8 cellular contexts compared by ENCODE assay signal in the genomic region with DNA sequence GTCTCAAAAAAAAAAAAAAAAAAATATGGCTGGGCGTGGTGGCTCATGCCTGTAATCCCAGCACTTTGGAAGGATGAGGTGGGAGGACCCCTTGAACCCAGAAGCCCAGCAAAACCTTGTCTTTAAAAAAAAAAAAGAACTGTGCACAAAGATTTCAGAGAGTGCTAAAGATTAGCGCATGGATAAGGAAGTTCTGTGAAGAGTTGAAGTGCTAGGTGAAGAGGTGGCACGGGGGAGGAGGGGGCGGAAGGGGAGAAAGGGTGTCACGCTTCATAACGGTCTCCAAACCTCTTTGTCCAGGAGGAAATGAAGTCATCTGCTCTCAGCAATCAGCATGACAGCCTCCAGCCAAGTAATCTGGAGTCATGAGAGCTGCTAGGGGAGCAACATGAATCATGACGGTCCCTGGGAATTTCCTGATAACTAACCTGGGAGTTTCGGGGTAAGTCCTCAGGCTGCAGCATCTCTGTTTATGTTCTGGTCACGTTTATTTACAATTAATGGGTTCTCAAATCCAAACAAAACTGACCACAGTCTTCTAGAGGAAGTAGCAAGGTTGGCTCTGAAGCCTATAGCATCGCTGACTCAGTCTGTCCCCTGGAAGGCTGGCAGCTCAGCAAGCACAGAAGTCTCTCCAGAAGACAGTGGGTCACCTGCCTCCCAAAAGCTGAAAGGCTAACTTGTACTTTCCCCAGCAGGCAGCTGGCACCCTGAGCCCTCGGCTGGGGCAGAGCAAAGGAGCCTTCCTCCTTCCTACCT. TPM values are rescaled to one million over a fixed set of nuclear protein-coding genes. Genes with fewer than 3 reads are reported as not detected.
A peak's percentile ranks its signal among the peaks of the same experiment; 100 is the strongest.
DNase-seq lines count a peak whose midpoint lies in the region; ATAC-seq and TF ChIP-seq lines count a peak whose summit lies in the region.

No MANE protein-coding gene starts in this region.

- CTCF ChIA-PET in GM10248 (lab: Yijun Ruan, JAX) = interaction anchor here (0.9 to 3.6 kb wide), 6 partner anchors 21 to 44 kb away, joined by 3 to 31 read pairs (median 4); no protein-coding TSS in a partner anchor

- DNase-seq in GM10248 (ENCODE audit: extremely low spot score) (peak; percentile 69), SHP77 treated with DMSO at 0.1 percent for 48 hours (lab: John Stamatoyannopoulos, UW) (peak; percentile 13), left kidney (ENCODE audit: low read depth, low spot score) (peak; percentile 84), cerebellar nuclear complex (lab: John Stamatoyannopoulos, UW) (no peak)
- DNase-seq in stimulated activated naive CD4-positive, alpha-beta T cell treated with Interleukin-2 at 50 U/mL for 16 hours (lab: John Stamatoyannopoulos, UW) = peak; percentile 67

- peak; percentile 44 for ATAC-seq in HG02973 (IDR thresholded peaks at IDR 0.05; ENCODE audit: unreplicated experiment)
- no peak for ATAC-seq in HG03469 (IDR thresholded peaks at IDR 0.05; ENCODE audit: unreplicated experiment)

- peak overlapping the region; percentile 52 for H3K27ac ChIP-seq in adipose tissue (ENCODE audit: low read depth, low read length)

- no peak for TF ChIP-seq CTCF in GM10248 (IDR thresholded peaks at IDR 0.05; ENCODE audit: control extremely low read depth, extremely low read depth, low read depth, missing control alignments)

- POLR2A ChIA-PET in GM10248 (lab: Yijun Ruan, JAX) = interaction anchor here (1.1 kb wide), 1 partner anchor 14 kb away, joined by 4 read pairs; no protein-coding TSS in a partner anchor

- WGBS in adipose tissue, 3 donors = 14 to 65% (median 18%) methylated on average over 11 of the region's 11 CpGs

RNA-seq across cellular contexts. Expression of gene PLAU, which starts 1.9 kb away (rescaled TPM):
- polyA plus RNA-seq in adipose tissue = 100 to 1,000 TPM in 1 of 3 donors, 10 to 100 TPM in 1, 1 to 10 TPM in 1; 3.6 to 175 (median 29.8) TPM

RNA-seq across cellular contexts. Expression of gene CAMK2G, which starts 34.7 kb away (rescaled TPM):
- 10 to 100 TPM in 2 of 3 donors, 1 to 10 TPM in 1; 6.2 to 13.5 (median 12.8) TPM for polyA plus RNA-seq in adipose tissue

Comparison
In these comparisons a context has a peak if more than half of its experiments do, and no peak if none do; other contexts are left out.
1. DNase-seq: peak in GM10248 (single experiment), SHP77 treated with DMSO at 0.1 percent for 48 hours (single experiment), left kidney (single experiment) and stimulated activated naive CD4-positive, alpha-beta T cell treated with Interleukin-2 at 50 U/mL for 16 hours (single experiment); none in cerebellar nuclear complex (0 of 2).